Comparison of ENCODE assay signal across 11 cellular contexts in the genomic region with DNA sequence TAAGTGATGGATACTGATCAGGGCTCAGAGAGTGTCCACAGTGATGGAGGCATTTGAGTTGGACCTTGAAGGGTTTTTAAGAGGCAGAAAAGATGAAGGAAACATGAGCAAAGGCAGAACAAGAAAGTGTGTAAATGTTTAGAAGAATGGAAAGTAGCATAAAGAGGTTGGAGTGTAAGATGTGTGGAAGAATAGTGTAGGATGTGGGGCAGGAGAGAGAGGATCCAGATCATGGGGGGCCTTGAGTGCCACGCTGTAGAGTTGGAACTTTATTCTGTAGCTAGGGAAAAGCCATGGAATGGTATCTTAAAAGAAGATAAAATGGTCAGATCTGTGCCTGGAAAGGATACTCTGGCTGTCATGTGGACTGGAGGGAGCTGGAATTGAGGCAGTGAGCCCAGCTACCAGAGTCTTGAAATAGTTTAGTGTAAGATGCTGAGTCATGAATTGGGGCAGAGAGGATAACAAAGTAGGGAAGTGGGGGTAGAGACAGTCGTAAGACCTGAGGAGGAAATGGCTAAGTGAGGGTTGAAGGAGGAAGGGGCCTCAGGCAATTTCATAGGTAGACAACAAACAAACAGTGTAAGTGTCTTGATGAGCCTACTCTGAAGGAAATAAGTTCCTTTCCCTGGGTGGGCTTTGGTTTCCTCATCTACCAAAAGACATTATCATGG. TPM values are rescaled to one million over a fixed set of nuclear protein-coding genes. Genes with fewer than 3 reads are reported as not detected.
DNase-seq lines count a peak whose midpoint lies in the region; ATAC-seq and TF ChIP-seq lines count a peak whose summit lies in the region.
"Had no signal": no experiment of that assay in that cellular context is flagged by ENCODE, and none has a peak within 500 bp of the region (broad histone marks: within the 10 kb centered on the region; RNA-seq: fewer than 3 reads in every experiment).

No MANE protein-coding gene starts in this region.

- H3K9me3 ChIP-seq in Peyer's patch, result no peaks in the 10 kb centered on the region
- H3K9me3 ChIP-seq in psoas muscle, result no peaks in the 10 kb centered on the region

- no peaks in the 10 kb centered on the region for H3K27me3 ChIP-seq in Peyer's patch
- H3K27me3 ChIP-seq in psoas muscle (ENCODE audit: insufficient read depth in 3 of 3, low read length in 2 of 3), result no peaks in the 10 kb centered on the region

- intact Hi-C loops in psoas muscle (cut with DNase I), result no loop called here

- H3K4me1 ChIP-seq in Peyer's patch (peaks cover 0 to 21% (median 0%) of the 10 kb centered on the region in 4 donors), psoas muscle (peaks cover 10% of the 10 kb centered on the region)

- no peaks in the 10 kb centered on the region for H3K36me3 Mint-ChIP-seq in nephron progenitor cell (ENCODE audit: low read depth)
- H3K36me3 Mint-ChIP-seq: brain had no signal

- H3K36me3 ChIP-seq in Peyer's patch (peaks cover 0 to 27% (median 0%) of the 10 kb centered on the region in 3 donors), psoas muscle (ENCODE audit: insufficient read depth in 1 of 2, low read depth in 1 of 2) (peaks cover 0 to 6% of the 10 kb centered on the region in 2 donors)

- H3K4me3 ChIP-seq in Peyer's patch (no peak overlapping the region), fibroblast of pulmonary artery (replicated peaks; ENCODE audit: low read depth, low read length) (peak overlapping the region; percentile 49), psoas muscle (peak overlapping the region; percentile 40)

- TF ChIP-seq POLR2A in Peyer's patch (IDR thresholded peaks at IDR 0.05), result no peak

- no peaks in the 10 kb centered on the region for H3K9me3 Mint-ChIP-seq in nephron progenitor cell
- H3K9me3 Mint-ChIP-seq: activated CD4-positive, alpha-beta memory T cell treated with anti-CD3 and anti-CD28 coated beads, Interleukin-2, amount 10 ng/mL, durations not matched to agents 7 days and 5 days; brain had no signal

- H3K27ac ChIP-seq in Peyer's patch (peak overlapping the region in 3 of 4 donors; percentile 17 to 59 (median 53)), psoas muscle (no peak overlapping the region)

- no peak overlapping the region for H3K27ac Mint-ChIP-seq in nephron progenitor cell
- H3K27ac Mint-ChIP-seq: activated CD4-positive, alpha-beta memory T cell treated with anti-CD3 and anti-CD28 coated beads, Interleukin-2, amount 10 ng/mL, durations not matched to agents 7 days and 5 days; brain; progenitor cell of endocrine pancreas had no signal

- ATAC-seq in psoas muscle, result peak in 3 of 4 donors; percentile 42 to 63 (median 54)

- TF ChIP-seq CTCF in Peyer's patch (IDR thresholded peaks at IDR 0.05), result no peak
- TF ChIP-seq CTCF in fibroblast of pulmonary artery (IDR thresholded peaks at IDR 0.05; ENCODE audit: low read length, missing control alignments), result no peak
- TF ChIP-seq CTCF in psoas muscle (IDR thresholded peaks at IDR 0.05), result no peak
- no peak for TF ChIP-seq CTCF in nephron progenitor cell (IDR thresholded peaks at IDR 0.05)

- no peaks in the 10 kb centered on the region for H3K4me1 Mint-ChIP-seq in nephron progenitor cell
- H3K4me1 Mint-ChIP-seq: activated CD4-positive, alpha-beta memory T cell treated with anti-CD3 and anti-CD28 coated beads, Interleukin-2, amount 10 ng/mL, durations not matched to agents 7 days and 5 days had no signal

- H3K4me3 Mint-ChIP-seq in nephron progenitor cell, result no peak overlapping the region
- H3K4me3 Mint-ChIP-seq: activated CD4-positive, alpha-beta memory T cell treated with anti-CD3 and anti-CD28 coated beads, Interleukin-2, amount 10 ng/mL, durations not matched to agents 7 days and 5 days; brain had no signal

- H3K27me3 Mint-ChIP-seq in nephron progenitor cell (ENCODE audit: low read depth, poor library complexity), result peaks cover 13% of the 10 kb centered on the region

- WGBS in psoas muscle, 3 donors, result 66 to 84% (median 71%) methylated on average over 2 of the region's 2 CpGs

- peak; percentile 58 for DNase-seq in GM03348 (ENCODE audit: low spot score)
- DNase-seq in Peyer's patch, result no peak
- peak; percentile 81 for DNase-seq in fibroblast of pulmonary artery (ENCODE audit: low read depth)
- DNase-seq in psoas muscle, result no peak
- no peak for DNase-seq in middle frontal gyrus (ENCODE audit: extremely low spot score, low spot score)
- DNase-seq in NCI-H345 treated with DMSO at 0.1 percent for 48 hours (lab: John Stamatoyannopoulos, UW; ENCODE audit: unreplicated experiment), result no peak
- DNase-seq in NCI-H748 treated with DMSO at 0.1 percent for 48 hours (lab: John Stamatoyannopoulos, UW), result no peak
- no peak for DNase-seq in nephron progenitor cell
- DNase-seq: activated CD4-positive, alpha-beta memory T cell treated with anti-CD3 and anti-CD28 coated beads, Interleukin-2, amount 10 ng/mL, durations not matched to agents 7 days and 5 days had no signal

RNA-seq across cellular contexts. Expression of a gene that starts 6.7 kb away (rescaled TPM):
- total RNA-seq in Peyer's patch, result 10 to 100 TPM; 13.5 to 86.0 (median 55.0) TPM
- total RNA-seq in psoas muscle, result 1 to 10 TPM; 1.0 to 3.3 (median 1.4) TPM
- under 1 TPM; 0.21 to 0.80 (median 0.72) TPM for polyA plus RNA-seq in psoas muscle
- total RNA-seq: activated CD4-positive, alpha-beta memory T cell treated with anti-CD3 and anti-CD28 coated beads, Interleukin-2, amount 10 ng/mL, durations not matched to agents 7 days and 5 days had no signal

RNA-seq across cellular contexts. Expression of a gene that starts 32.9 kb away (rescaled TPM):
- 1 to 10 TPM in 3 of 4 donors, not detected in 1; 7.5 to 9.6 (median 7.9) TPM for total RNA-seq in Peyer's patch
- 1 to 10 TPM; 4.0 to 5.4 (median 4.4) TPM for total RNA-seq in psoas muscle
- 1 to 10 TPM in 2 of 3 donors, under 1 TPM in 1; 0.94 to 4.5 (median 2.1) TPM for polyA plus RNA-seq in psoas muscle

Comparison
In these comparisons a context has a peak if more than half of its experiments do, and no peak if none do; other contexts are left out.
1. DNase-seq: peak in GM03348 (single experiment) and fibroblast of pulmonary artery (single experiment); none in Peyer's patch (0 of 3), psoas muscle (0 of 2), middle frontal gyrus (single experiment), NCI-H345 treated with DMSO at 0.1 percent for 48 hours (single experiment), NCI-H748 treated with DMSO at 0.1 percent for 48 hours (single experiment) and nephron progenitor cell (single experiment).
2. H3K4me3 ChIP-seq: peak in fibroblast of pulmonary artery (single experiment) and psoas muscle (single experiment); none in Peyer's patch (0 of 4).